8 cellular contexts compared by ENCODE assay signal in the genomic region with DNA sequence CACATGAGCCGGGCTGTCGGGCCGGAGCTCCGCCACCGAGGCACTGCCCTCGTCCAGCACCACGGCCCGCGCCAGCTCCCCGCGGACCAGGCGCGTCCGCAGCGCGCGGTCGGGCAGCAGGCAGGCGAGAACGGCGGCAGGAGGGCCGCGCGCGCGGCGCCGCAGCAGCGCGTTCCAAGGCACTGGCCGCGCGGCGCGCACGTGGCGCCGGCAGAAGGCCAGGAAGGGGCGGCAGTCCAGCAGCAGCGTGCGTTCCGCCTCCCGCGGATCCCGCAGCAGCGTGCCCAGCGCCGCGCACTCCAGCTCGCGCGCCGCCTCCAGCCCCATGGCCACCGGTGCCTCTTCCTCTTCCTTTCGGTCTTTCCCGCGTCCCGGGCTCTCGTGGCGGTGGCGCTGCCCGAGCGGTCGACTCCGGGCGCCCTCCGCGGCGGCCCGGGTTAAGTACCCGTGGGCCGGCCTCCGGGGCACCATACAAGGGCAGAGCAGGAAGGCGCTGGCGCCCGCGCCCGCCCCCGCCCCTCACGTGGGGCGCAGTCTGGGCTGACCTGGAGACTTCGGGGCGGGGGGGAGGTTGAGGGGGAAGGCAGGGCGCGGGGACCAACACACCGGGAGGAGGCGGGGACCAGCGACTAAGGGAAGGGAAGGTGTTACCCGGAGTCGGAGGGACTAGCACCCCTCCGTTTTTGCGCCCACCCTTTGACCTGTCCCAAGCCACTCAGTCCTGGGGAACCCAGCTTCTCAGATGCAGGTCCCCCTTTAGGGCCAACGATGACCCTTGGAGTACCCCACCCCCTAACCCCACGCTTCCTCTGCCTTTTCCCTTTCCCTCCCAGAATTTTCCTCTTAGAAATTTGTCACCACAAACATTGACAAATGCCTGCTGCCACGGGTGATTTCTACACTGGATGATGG. TPM values are rescaled to one million over a fixed set of nuclear protein-coding genes. Genes with fewer than 3 reads are reported as not detected.
DNase-seq lines count a peak whose midpoint lies in the region; TF ChIP-seq lines count a peak whose summit lies in the region.

Gene DUSP2 (minus strand): TSS at position 413 of the 912 bp plus-strand sequence. CDS start 86 bp downstream, at position 327.

- intact Hi-C loops in breast epithelium (cut with DNase I; ENCODE audit: low total_unique reads) = no loop called here

- DNase-seq in HAP-1 (ENCODE audit: low spot score in 2 of 2) = peak; percentile 50 to 81
- DNase-seq in MM.1S = peak; percentile 94
- DNase-seq in breast epithelium (ENCODE audit: low spot score in 2 of 2) = peak; percentile 63 to 89
- peak; percentile 80 for DNase-seq in islet precursor cell
- DNase-seq in stimulated activated CD4-positive, alpha-beta T cell treated with anti-CD3 and anti-CD28 coated beads, Interleukin-15, amount 100 ng/mL, for 1 hour (ENCODE audit: low read depth in 1 of 2, low spot score in 1 of 2) = peak; percentile 87 to 90
- no peak for DNase-seq in NCI-H1436 (lab: John Stamatoyannopoulos, UW)

- peaks cover 12% of the 10 kb centered on the region for H3K4me1 ChIP-seq in HAP-1
- peaks cover 18% of the 10 kb centered on the region for H3K4me1 ChIP-seq in MM.1S (ENCODE audit: low read length)
- peaks cover 11 to 22% of the 10 kb centered on the region in 2 donors for H3K4me1 ChIP-seq in breast epithelium

- no peaks in the 10 kb centered on the region for H3K9me2 ChIP-seq in MM.1S (replicated peaks; ENCODE audit: insufficient read depth, low read length)

- H3K4me3 ChIP-seq in HAP-1 = peak within 1 kb of the TSS; percentile 52
- peak within 1 kb of the TSS; percentile 73 for H3K4me3 ChIP-seq in MM.1S (ENCODE audit: low read length)
- H3K4me3 ChIP-seq in WI38 (ENCODE audit: low read depth, low read length) = peak within 1 kb of the TSS; percentile 53
- H3K4me3 ChIP-seq in breast epithelium = peak within 1 kb of the TSS; percentile 47 to 95 (median 69)

- H3K27me3 ChIP-seq in HAP-1 (ENCODE audit: low read depth) (no peaks in the 10 kb centered on the region), MM.1S (replicated peaks; ENCODE audit: insufficient read depth, low read length) (no peaks in the 10 kb centered on the region), breast epithelium (no peaks in the 10 kb centered on the region)

- no peak for TF ChIP-seq CTCF in MM.1S (IDR thresholded peaks at IDR 0.05; ENCODE audit: low read length)
- TF ChIP-seq CTCF in WI38 (IDR thresholded peaks at IDR 0.05; ENCODE audit: low read depth, low read length) = no peak
- no peak for TF ChIP-seq CTCF in breast epithelium (IDR thresholded peaks at IDR 0.05)

- H4K20me1 ChIP-seq in MM.1S (ENCODE audit: insufficient read depth, low read length) = no peaks in the 10 kb centered on the region

- TF ChIP-seq POLR2A in GM10847 (IDR thresholded peaks at IDR 0.05; ENCODE audit: extremely low read depth, insufficient read length) (peak; percentile 100), breast epithelium (IDR thresholded peaks at IDR 0.05) (no peak)

- H3K9me3 ChIP-seq in HAP-1 (no peaks in the 10 kb centered on the region), MM.1S (replicated peaks; ENCODE audit: insufficient read depth, low read length) (no peaks in the 10 kb centered on the region), breast epithelium (no peaks in the 10 kb centered on the region)

- H3K27ac ChIP-seq in MM.1S (ENCODE audit: low read length) (peak within 1 kb of the TSS; percentile 76; the same call in 1 of the 2 replicates), breast epithelium (peak within 1 kb of the TSS; percentile 88 to 89)

- H3K9ac ChIP-seq in MM.1S (ENCODE audit: low read length) = peak within 1 kb of the TSS; percentile 72

- H3K36me3 ChIP-seq in HAP-1 (replicated peaks) (peaks cover 13% of the 10 kb centered on the region; the same call in 1 of the 2 replicates), MM.1S (replicated peaks; ENCODE audit: insufficient read depth, low read length) (no peaks in the 10 kb centered on the region), breast epithelium (no peaks in the 10 kb centered on the region)

- H3K4me2 ChIP-seq in MM.1S (ENCODE audit: low read depth, low read length) = peak within 1 kb of the TSS; percentile 91

- H2AFZ ChIP-seq in MM.1S (ENCODE audit: low read length) = peak within 1 kb of the TSS; percentile 75

- in situ Hi-C loops in HAP-1 (cut with MboI; ENCODE audit: low sequenced_read_pairs) = no loop called here

- peaks cover 13% of the 10 kb centered on the region for H3K79me2 ChIP-seq in MM.1S (ENCODE audit: low read length)

- H3F3A ChIP-seq in MM.1S (ENCODE audit: insufficient read depth, low read length) = peaks cover 9% of the 10 kb centered on the region

RNA-seq across cellular contexts. Expression of gene DUSP2, which starts in this region (rescaled TPM):
- total RNA-seq in breast epithelium = 10 to 100 TPM in 2 of 3 donors, 1 to 10 TPM in 1; 1.9 to 57.5 (median 12.8) TPM
